In genomic region chr5:146357125-146357524, GRCh38 we compare ENCODE assay signal across 10 cellular contexts. TPM values are rescaled to one million over a fixed set of nuclear protein-coding genes. Genes with fewer than 3 reads are reported as not detected.
"Had no signal": no experiment of that assay in that cellular context is flagged by ENCODE, and none has a peak within 500 bp of the region (broad histone marks: within the 10 kb centered on the region; RNA-seq: fewer than 3 reads in every experiment).

No MANE protein-coding gene starts in this region.

- H3K36me3 ChIP-seq: HAP-1 had no signal

- H3K27ac ChIP-seq: HL-60 had no signal

- H3K4me3 ChIP-seq: GM23338, HAP-1 had no signal

- ATAC-seq: GM23338, HCT116 had no signal

- H3K9me3 ChIP-seq: HAP-1 had no signal

- DNase-seq: H7, HFFc6, Kasumi-1, KG1 had no signal

- H2AFZ ChIP-seq: GM23338 had no signal

- H3K4me2 ChIP-seq: GM23338 had no signal

- H3K4me1 ChIP-seq: HAP-1 had no signal

RNA-seq across cellular contexts. Expression of gene POU4F3, which starts 18.5 kb away (rescaled TPM):
- total RNA-seq: H4 had no signal
- polyA plus RNA-seq: GM23338, IgD-negative memory B cell had no signal
